17 cellular contexts compared by ENCODE assay signal in the genomic region with DNA sequence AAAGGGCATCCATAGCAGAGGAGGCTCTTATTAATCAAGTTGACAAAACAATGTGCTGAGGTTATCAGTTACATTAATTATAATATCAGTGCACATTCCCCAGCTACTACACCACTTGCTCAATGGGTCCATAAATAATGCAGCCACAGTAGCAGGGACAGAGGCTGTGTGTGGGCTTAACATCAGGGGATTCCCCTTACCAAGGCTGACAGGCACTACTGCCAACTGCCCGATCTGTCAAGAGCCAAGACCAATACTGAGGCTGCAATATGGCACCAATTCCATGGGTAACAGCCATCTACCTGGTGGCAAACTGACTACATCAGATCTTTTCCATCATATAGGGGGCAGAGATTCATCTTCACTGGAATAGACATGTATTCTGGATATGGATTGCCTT. TPM values are rescaled to one million over a fixed set of nuclear protein-coding genes. Genes with fewer than 3 reads are reported as not detected.
A peak's percentile ranks its signal among the peaks of the same experiment; 100 is the strongest.
DNase-seq lines count a peak whose midpoint lies in the region; ATAC-seq, FAIRE-seq and TF ChIP-seq lines count a peak whose summit lies in the region.
"Had no signal": no experiment of that assay in that cellular context is flagged by ENCODE, and none has a peak within 500 bp of the region (broad histone marks: within the 10 kb centered on the region; RNA-seq: fewer than 3 reads in every experiment).

No MANE protein-coding gene starts in this region.

- no peaks in the 10 kb centered on the region for H4K20me1 ChIP-seq in K562 (replicated peaks; ENCODE audit: control insufficient read depth, insufficient read depth, low read length)

- H3K27me3 ChIP-seq in K562 (ENCODE audit: control insufficient read depth in 2 of 2, insufficient read depth in 2 of 2, low read length in 2 of 2) (no peaks in the 10 kb centered on the region), colonic mucosa (no peaks in the 10 kb centered on the region)

- intact Hi-C loops in K562 (cut with micrococcal nuclease), result no loop called here
- intact Hi-C loops in natural killer cell (cut with micrococcal nuclease), result no loop called here
- intact Hi-C loops in colonic mucosa (cut with DNase I), result no loop called here

- no peak for FAIRE-seq in K562 (lab: Jason Lieb, UNC)
- FAIRE-seq: GM12892, H1 had no signal

- H3K27ac ChIP-seq in K562 (ENCODE audit: extremely low read depth, low read depth, low read length) (no peak overlapping the region), colonic mucosa (no peak overlapping the region)

- H3K4me3 ChIP-seq in K562 (no peak overlapping the region), colonic mucosa (no peak overlapping the region)
- H3K4me3 ChIP-seq: HAP-1 had no signal

- peaks cover 64% of the 10 kb centered on the region for H3K36me3 Mint-ChIP-seq in activated naive CD8-positive, alpha-beta T cell
- H3K36me3 Mint-ChIP-seq in activated naive CD8-positive, alpha-beta T cell treated with anti-CD3 and anti-CD28 coated beads, Interleukin-2, amount 50 U/mL, for 24 hours (ENCODE audit: low read depth), result peaks cover 86% of the 10 kb centered on the region
- no peaks in the 10 kb centered on the region for H3K36me3 Mint-ChIP-seq in natural killer cell

- 100% methylated on average over 1 of the region's 1 CpG for WGBS in K562 (ENCODE audit: insufficient coverage, low coverage, missing lambda C conversion rate)

- H3K9ac ChIP-seq in K562 (ENCODE audit: insufficient read depth in 1 of 2, low read depth in 2 of 2, low read length in 2 of 2) (no peak overlapping the region), colonic mucosa (ENCODE audit: low read depth in 2 of 2, low read length in 2 of 2) (no peak overlapping the region)

- peak overlapping the region; percentile 37 for H3K27ac Mint-ChIP-seq in activated naive CD8-positive, alpha-beta T cell
- H3K27ac Mint-ChIP-seq in activated naive CD8-positive, alpha-beta T cell treated with anti-CD3 and anti-CD28 coated beads, Interleukin-2, amount 50 U/mL, for 24 hours, result no peak overlapping the region
- peak overlapping the region; percentile 55 to 72 for H3K27ac Mint-ChIP-seq in natural killer cell
- H3K27ac Mint-ChIP-seq: CD4-positive, alpha-beta T cell had no signal

- no peaks in the 10 kb centered on the region for H3K9me1 ChIP-seq in K562 (ENCODE audit: control insufficient read depth, insufficient read depth, low read length)

- H3K27me3 Mint-ChIP-seq in activated naive CD8-positive, alpha-beta T cell, result no peaks in the 10 kb centered on the region
- no peaks in the 10 kb centered on the region for H3K27me3 Mint-ChIP-seq in activated naive CD8-positive, alpha-beta T cell treated with anti-CD3 and anti-CD28 coated beads, Interleukin-2, amount 50 U/mL, for 24 hours
- no peaks in the 10 kb centered on the region for H3K27me3 Mint-ChIP-seq in natural killer cell (ENCODE audit: low read depth in 2 of 2)
- H3K27me3 Mint-ChIP-seq: CD4-positive, alpha-beta T cell; IgD-negative memory B cell had no signal

- H2AFZ ChIP-seq in K562 (ENCODE audit: low read depth, low read length), result no peak overlapping the region

- BruUV-seq in K562 (replicated peaks; lab: Mats Ljungman, UMichigan), result no TSS peak

- in situ Hi-C loops in K562 (cut with MboI), result no loop called here

- TF ChIP-seq EP300 in K562 (IDR thresholded peaks at IDR 0.05; ENCODE audit: low read length), result no peak

- H3K4me2 ChIP-seq in K562 (ENCODE audit: insufficient read depth, low read length), result no peak overlapping the region

- no peaks in the 10 kb centered on the region for H3K9me3 Mint-ChIP-seq in activated naive CD8-positive, alpha-beta T cell (ENCODE audit: low read depth)
- H3K9me3 Mint-ChIP-seq in activated naive CD8-positive, alpha-beta T cell treated with anti-CD3 and anti-CD28 coated beads, Interleukin-2, amount 50 U/mL, for 24 hours, result no peaks in the 10 kb centered on the region
- H3K9me3 Mint-ChIP-seq in natural killer cell, result no peaks in the 10 kb centered on the region
- H3K9me3 Mint-ChIP-seq: CD4-positive, alpha-beta T cell had no signal

- peaks cover 13% of the 10 kb centered on the region for H3K9me3 ChIP-seq in K562 (replicated peaks; ENCODE audit: control insufficient read depth, insufficient read depth, low read depth, low read length)
- no peaks in the 10 kb centered on the region for H3K9me3 ChIP-seq in colonic mucosa

- no peaks in the 10 kb centered on the region for H3K4me1 ChIP-seq in K562 (replicated peaks in 1 of 2; ENCODE audit: control insufficient read depth in 2 of 2, insufficient read depth in 2 of 2, low read length in 2 of 2)
- H3K4me1 ChIP-seq in colonic mucosa, result no peaks in the 10 kb centered on the region
- H3K4me1 ChIP-seq: HAP-1 had no signal

- no peak overlapping the region for H3K4me3 Mint-ChIP-seq in activated naive CD8-positive, alpha-beta T cell
- no peak overlapping the region for H3K4me3 Mint-ChIP-seq in activated naive CD8-positive, alpha-beta T cell treated with anti-CD3 and anti-CD28 coated beads, Interleukin-2, amount 50 U/mL, for 24 hours
- no peak overlapping the region for H3K4me3 Mint-ChIP-seq in natural killer cell
- H3K4me3 Mint-ChIP-seq: CD4-positive, alpha-beta T cell; IgD-negative memory B cell had no signal

- POLR2A ChIA-PET in K562 (lab: Yijun Ruan, JAX), result interaction anchor here (0.7 to 4.1 kb wide), 5 partner anchors 10 to 129 kb away, joined by 3 to 32 read pairs (median 3); no protein-coding TSS in a partner anchor

- H3K4me1 Mint-ChIP-seq in activated naive CD8-positive, alpha-beta T cell (ENCODE audit: low read depth), result peaks cover 24% of the 10 kb centered on the region
- H3K4me1 Mint-ChIP-seq in activated naive CD8-positive, alpha-beta T cell treated with anti-CD3 and anti-CD28 coated beads, Interleukin-2, amount 50 U/mL, for 24 hours, result peaks cover 13% of the 10 kb centered on the region
- H3K4me1 Mint-ChIP-seq in natural killer cell, result peaks cover 70% of the 10 kb centered on the region in 2 donors

- H3K36me3 ChIP-seq in K562 (ENCODE audit: control insufficient read depth, insufficient read depth, low read length) (peaks cover 87% of the 10 kb centered on the region; the same call in 2 of the 3 replicates), colonic mucosa (no peaks in the 10 kb centered on the region)

- TF ChIP-seq RAD21 in K562 (CRISPR knock-in tag; conservative IDR thresholded peaks at IDR 0.05 in 1 of 2, IDR thresholded peaks at IDR 0.05 in 1 of 2), result no peak

- DNase-seq in activated naive CD8-positive, alpha-beta T cell treated with anti-CD3 and anti-CD28 coated beads, Interleukin-2, amount 50 U/mL, for 24 hours, result no peak
- DNase-seq in K562 (ENCODE audit: extremely low read depth in 1 of 4, low spot score in 3 of 4) (no peak), natural killer cell (no peak), colonic mucosa (no peak)
- DNase-seq in stimulated activated CD8-positive, alpha-beta memory T cell treated with anti-CD3 and anti-CD28 coated beads, Interleukin-4, amount 100 ng/mL, for 48 hours, result no peak
- DNase-seq: ACHN; C1 segment of cervical spinal cord; Calu3; CD4-positive, alpha-beta T cell; DMS 273 treated with DMSO at 0.1 percent for 48 hours; DMS79 had no signal

- peak; percentile 21; the same call in 1 of the 2 replicates for TF ChIP-seq POLR2A in K562 (conservative IDR thresholded peaks at IDR 0.05)

- no peak for ATAC-seq in activated naive CD8-positive, alpha-beta T cell treated with anti-CD3 and anti-CD28 coated beads, Interleukin-2, amount 50 U/mL, for 24 hours
- ATAC-seq in K562 (no peak), natural killer cell (peak in 1 of 3 donors; percentile 34), HG02623 (IDR thresholded peaks at IDR 0.05; ENCODE audit: unreplicated experiment) (no peak)

- CTCF ChIA-PET in K562 (lab: Yijun Ruan, JAX; ENCODE audit: low intra/inter-chr PET ratio), result no interaction called here

- no peak for TF ChIP-seq CTCF in K562 (IDR thresholded peaks at IDR 0.05 in 2 of 3, conservative IDR thresholded peaks at IDR 0.05 in 1 of 3; ENCODE audit: insufficient read depth in 2 of 3, low read depth in 1 of 3, low read length in 3 of 3)
- no peak for TF ChIP-seq CTCF in natural killer cell (IDR thresholded peaks at IDR 0.05)
- TF ChIP-seq CTCF in colonic mucosa (IDR thresholded peaks at IDR 0.05), result no peak

- peaks cover 4% of the 10 kb centered on the region; the same call in 2 of the 3 replicates for H3K79me2 ChIP-seq in K562 (ENCODE audit: control insufficient read depth, insufficient read depth, low read length)

TF ChIP-seq in K562, 482 proteins besides CTCF, POLR2A, EP300 and RAD21 (continues in another document):
- TF ChIP-seq NFYB (IDR thresholded peaks at IDR 0.05; ENCODE audit: extremely low read depth, insufficient read length) (no peak), ILF3 (IDR thresholded peaks at IDR 0.05; ENCODE audit: borderline replicate concordance) (no peak), PRMT5 (CRISPR knock-in tag; IDR thresholded peaks at IDR 0.05) (no peak)
- TF ChIP-seq, protein P1, sequence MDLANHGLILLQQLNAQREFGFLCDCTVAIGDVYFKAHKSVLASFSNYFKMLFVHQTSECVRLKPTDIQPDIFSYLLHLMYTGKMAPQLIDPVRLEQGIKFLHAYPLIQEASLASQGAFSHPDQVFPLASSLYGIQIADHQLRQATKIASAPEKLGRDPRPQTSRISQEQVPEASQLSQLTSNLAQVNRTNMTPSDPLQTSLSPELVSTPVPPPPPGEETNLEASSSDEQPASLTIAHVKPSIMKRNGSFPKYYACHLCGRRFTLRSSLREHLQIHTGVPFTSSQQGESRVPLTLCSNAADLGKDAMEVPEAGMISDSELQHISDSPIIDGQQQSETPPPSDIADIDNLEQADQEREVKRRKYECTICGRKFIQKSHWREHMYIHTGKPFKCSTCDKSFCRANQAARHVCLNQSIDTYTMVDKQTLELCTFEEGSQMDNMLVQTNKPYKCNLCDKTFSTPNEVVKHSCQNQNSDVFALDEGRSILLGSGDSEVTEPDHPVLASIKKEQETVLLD (IDR thresholded peaks at IDR 0.05), result no peak

RNA-seq across cellular contexts. Expression of a gene that starts 22.0 kb away (rescaled TPM):
- 114 and 222 TPM in 2 replicates for total RNA-seq in K562 (2011; cell fraction: chromatin; rRNA removed; ENCODE audit: low replicate concordance)
- 162 and 212 TPM in 2 replicates for total RNA-seq in K562 (2011; cell fraction: nucleolus; rRNA removed)
- 243 and 317 TPM in 2 replicates for total RNA-seq in K562 (2011; cell fraction: nucleoplasm; rRNA removed)
- total RNA-seq in K562 (2014; rRNA removed) (79.5 and 92.7 TPM in 2 replicates), K562 (2014; rRNA removed; fragmentation: Illumina TruSeq; extraction: Trizol) (121 and 134 TPM in 2 replicates), K562 (2015; rRNA removed; fragmentation: Illumina TruSeq; extraction: Trizol) (191 and 199 TPM in 2 replicates), K562 (2021) (164 and 169 TPM in 2 replicates), natural killer cell (100 to 1,000 TPM; 352 to 457 (median 427) TPM), colonic mucosa (100 to 1,000 TPM; 420 to 621 TPM)
- polyA plus RNA-seq in K562 (2011; rRNA removed) (317 and 349 TPM in 2 replicates), K562 (2014; fragmentation: Illumina TruSeq; extraction: Trizol) (186 and 188 TPM in 2 replicates), K562 (2014; fragmentation: Nextera tagmentation; extraction: Ambion mirVana) (100 to 1,000 TPM; 165 to 179 TPM), K562 (2014; rRNA removed) (117 and 143 TPM in 2 replicates)
- polyA plus RNA-seq in K562 (2011; cell fraction: cytosol; rRNA removed), result 107 and 156 TPM in 2 replicates
- polyA plus RNA-seq in K562 (2011; cell fraction: nucleus; rRNA removed), result 302 and 407 TPM in 2 replicates
- polyA plus RNA-seq in K562 (2012), result 177 and 329 TPM in 2 replicates
- 159 and 195 TPM in 2 replicates for polyA minus RNA-seq in K562 (2011; rRNA and poly(A)+ RNA removed)
- polyA minus RNA-seq in K562 (2011; cell fraction: cytosol; rRNA and poly(A)+ RNA removed), result 154 and 189 TPM in 2 replicates
- polyA minus RNA-seq in K562 (2011; cell fraction: nucleus; rRNA and poly(A)+ RNA removed), result 130 and 232 TPM in 2 replicates
